Comparison of ENCODE assay signal across 18 cellular contexts in the genomic region with DNA sequence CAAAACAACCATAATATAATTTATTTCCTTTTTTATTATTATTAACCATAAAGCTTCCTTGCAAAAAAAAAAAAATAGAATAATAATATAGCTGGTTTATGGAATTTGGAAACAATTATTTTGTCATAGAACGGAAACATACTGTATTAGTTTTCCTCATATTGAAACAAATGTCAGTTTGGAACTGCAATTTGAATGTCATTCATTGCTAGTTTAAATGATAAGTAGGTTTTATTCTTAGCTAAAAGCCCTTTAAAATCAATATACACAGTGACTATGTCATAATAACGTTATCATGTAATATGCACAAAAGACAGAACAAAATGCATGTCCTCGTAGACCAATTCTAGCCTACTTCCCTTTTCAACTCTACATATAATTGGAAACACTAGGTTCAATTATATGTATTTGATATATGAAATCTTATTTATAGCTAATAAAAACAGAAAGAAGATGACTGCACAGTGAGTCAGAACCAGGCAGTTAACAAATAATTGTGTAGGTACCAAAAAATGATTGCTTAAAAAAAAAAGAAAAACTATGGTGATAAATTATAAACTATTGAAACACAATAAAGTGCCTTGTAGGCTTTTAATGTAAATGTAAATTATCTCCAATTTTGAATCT.
A peak's percentile ranks its signal among the peaks of the same experiment; 100 is the strongest.
DNase-seq lines count a peak whose midpoint lies in the region; ATAC-seq, FAIRE-seq and TF ChIP-seq lines count a peak whose summit lies in the region.
"Had no signal": no experiment of that assay in that cellular context is flagged by ENCODE, and none has a peak within 500 bp of the region (broad histone marks: within the 10 kb centered on the region; RNA-seq: fewer than 3 reads in every experiment).

No MANE protein-coding gene starts in this region.

- H3K36me3 Mint-ChIP-seq in MCF 10A (ENCODE audit: insufficient read depth, unreplicated experiment) = no peaks in the 10 kb centered on the region
- H3K36me3 Mint-ChIP-seq: CD8-positive, alpha-beta memory T cell had no signal

- no peak for TF ChIP-seq POLR2A in breast epithelium (IDR thresholded peaks at IDR 0.05)
- no peak for TF ChIP-seq POLR2A in H54 (IDR thresholded peaks at IDR 0.05; ENCODE audit: low read depth, low read length)

- no peak overlapping the region for H3K27ac Mint-ChIP-seq in MCF 10A (ENCODE audit: low read depth, unreplicated experiment)
- H3K27ac Mint-ChIP-seq: CD8-positive, alpha-beta memory T cell; GM23338; H9 had no signal

- no peaks in the 10 kb centered on the region for H3K4me1 ChIP-seq in breast epithelium
- H3K4me1 ChIP-seq: BLaER1, Caco-2 had no signal

- peaks cover 8% of the 10 kb centered on the region for H3K9me3 Mint-ChIP-seq in MCF 10A (ENCODE audit: unreplicated experiment)
- H3K9me3 Mint-ChIP-seq: CD8-positive, alpha-beta memory T cell; GM23338; H9 had no signal

- intact Hi-C loops in MCF 10A (cut with micrococcal nuclease) (no loop called here), breast epithelium (cut with DNase I; ENCODE audit: low total_unique reads) (no loop called here)

- no peaks in the 10 kb centered on the region for H3K27me3 ChIP-seq in breast epithelium
- H3K27me3 ChIP-seq: BLaER1 had no signal

- no peaks in the 10 kb centered on the region for H3K27me3 Mint-ChIP-seq in MCF 10A (ENCODE audit: insufficient read depth, unreplicated experiment)

- DNase-seq in MCF 10A (ENCODE audit: unreplicated experiment) (peak; percentile 23), breast epithelium (ENCODE audit: low spot score in 2 of 2) (no peak), fibroblast of gingiva (ENCODE audit: low read depth) (peak; percentile 9), iris pigment epithelial cell (ENCODE audit: low read depth) (peak; percentile 21), substantia nigra (lab: John Stamatoyannopoulos, UW) (no peak), H54 (ENCODE audit: insufficient read length, low spot score) (no peak)
- DNase-seq: Caco-2; CD8-positive, alpha-beta memory T cell; DMS53; H9 had no signal

- ATAC-seq in HG03025 (IDR thresholded peaks at IDR 0.05; ENCODE audit: low FRiP score, unreplicated experiment) = no peak
- ATAC-seq: GM12878, GM23338, HepG2 had no signal

- FAIRE-seq in H54 (lab: Jason Lieb, UNC) = no peak
- FAIRE-seq: GM12878, GM18507, HepG2, HTR-8/SVneo had no signal

- no TSS peak for BruUV-seq in MCF 10A (replicated peaks; lab: Mats Ljungman, UMichigan)

- no peak for TF ChIP-seq CTCF in MCF 10A (IDR thresholded peaks at IDR 0.05; ENCODE audit: unreplicated experiment)
- TF ChIP-seq CTCF in breast epithelium (IDR thresholded peaks at IDR 0.05) = no peak

- H3K4me3 ChIP-seq in breast epithelium = no peak overlapping the region
- H3K4me3 ChIP-seq: BLaER1, GM12878, GM23338 had no signal

- H3K4me3 Mint-ChIP-seq in MCF 10A (ENCODE audit: unreplicated experiment) = no peak overlapping the region
- H3K4me3 Mint-ChIP-seq: CD8-positive, alpha-beta memory T cell; GM23338; H9 had no signal

- POLR2A ChIA-PET in MCF 10A (lab: Yijun Ruan, JAX) = interaction anchor here (0.5 to 2.9 kb wide), 9 partner anchors 11 to 268 kb away, joined by 3 to 11 read pairs (median 5); a partner anchor contains a TSS

- H3K36me3 ChIP-seq in breast epithelium = no peaks in the 10 kb centered on the region
- H3K36me3 ChIP-seq: BLaER1 had no signal

- peaks cover 7% of the 10 kb centered on the region for H3K4me1 Mint-ChIP-seq in MCF 10A (ENCODE audit: insufficient read depth, unreplicated experiment)
- H3K4me1 Mint-ChIP-seq: CD8-positive, alpha-beta memory T cell had no signal

- no peaks in the 10 kb centered on the region for H3K9me3 ChIP-seq in breast epithelium
- H3K9me3 ChIP-seq: BLaER1 had no signal

- CTCF ChIA-PET in MCF 10A (lab: Yijun Ruan, JAX) = interaction anchor here (0.5 to 2.4 kb wide), 9 partner anchors 9 to 151 kb away, joined by 3 to 11 read pairs (median 4); no protein-coding TSS in a partner anchor

- H3K27ac ChIP-seq in breast epithelium = no peak overlapping the region
- no peak overlapping the region for H3K27ac ChIP-seq in substantia nigra (ENCODE audit: low read depth, low read length, poor library complexity, severe bottlenecking)
- H3K27ac ChIP-seq: 22Rv1, BLaER1 had no signal

Comparison
In these comparisons a context has a peak if more than half of its experiments do, and no peak if none do; other contexts are left out.
1. DNase-seq: peak in MCF 10A (single experiment), fibroblast of gingiva (single experiment) and iris pigment epithelial cell (single experiment); none in breast epithelium (0 of 2), substantia nigra (0 of 49) and H54 (single experiment).